In genomic region chr20:40481743-40482458, GRCh38 we compare ENCODE assay signal across 20 cellular contexts.
A peak's percentile ranks its signal among the peaks of the same experiment; 100 is the strongest.
DNase-seq lines count a peak whose midpoint lies in the region; ATAC-seq and TF ChIP-seq lines count a peak whose summit lies in the region.
"Had no signal": no experiment of that assay in that cellular context is flagged by ENCODE, and none has a peak within 500 bp of the region (broad histone marks: within the 10 kb centered on the region; RNA-seq: fewer than 3 reads in every experiment).

No MANE protein-coding gene starts in this region.

- 86% methylated on average over 7 of the region's 7 CpGs for WGBS in esophagus muscularis mucosa

- no peak for TF ChIP-seq EP300 in esophagus muscularis mucosa (IDR thresholded peaks at IDR 0.05)

- H3K9me2 ChIP-seq in GM23338 (ENCODE audit: insufficient read depth): peaks cover 15% of the 10 kb centered on the region; the same call in 1 of the 2 replicates

- H3K4me1 ChIP-seq in DND-41 (ENCODE audit: insufficient read depth, low read length): peaks cover 4% of the 10 kb centered on the region; the same call in 1 of the 2 replicates
- H3K4me1 ChIP-seq in esophagus muscularis mucosa: no peaks in the 10 kb centered on the region
- H3K4me1 ChIP-seq in GM23338 (ENCODE audit: insufficient read depth): no peaks in the 10 kb centered on the region
- H3K4me1 ChIP-seq: A549 had no signal

- intact Hi-C loops in esophagus muscularis mucosa (cut with DNase I): no loop called here
- intact Hi-C loops in activated CD4-positive, alpha-beta T cell treated with anti-CD3 and anti-CD28 coated beads, Interleukin-2, amount 10 ng/mL, durations not matched to agents 24 days and 14 days (cut with micrococcal nuclease): no loop called here

- H3K36me3 Mint-ChIP-seq in osteocyte (ENCODE audit: unreplicated experiment) (no peaks in the 10 kb centered on the region), GM23338 (ENCODE audit: low read depth) (no peaks in the 10 kb centered on the region)
- H3K36me3 Mint-ChIP-seq in activated CD4-positive, alpha-beta T cell treated with anti-CD3 and anti-CD28 coated beads, Interleukin-2, amount 10 ng/mL, durations not matched to agents 24 days and 14 days (ENCODE audit: low read depth): no peaks in the 10 kb centered on the region

- H4K20me1 ChIP-seq in DND-41 (ENCODE audit: insufficient read depth, low read length) (no peaks in the 10 kb centered on the region), GM23338 (replicated peaks; ENCODE audit: insufficient read depth) (no peaks in the 10 kb centered on the region)

- H2AFZ ChIP-seq in DND-41 (ENCODE audit: low read depth, low read length): no peak overlapping the region
- no peak overlapping the region for H2AFZ ChIP-seq in GM23338
- H2AFZ ChIP-seq: GM23248 had no signal

- H3K9ac ChIP-seq in DND-41 (ENCODE audit: low read depth, low read length): no peak overlapping the region
- H3K9ac ChIP-seq: GM23248 had no signal

- no peak overlapping the region for H3K4me2 ChIP-seq in DND-41 (ENCODE audit: insufficient read depth, low read length)
- no peak overlapping the region for H3K4me2 ChIP-seq in GM23338
- H3K4me2 ChIP-seq: A549 had no signal

- H3K4me1 Mint-ChIP-seq in osteocyte (ENCODE audit: unreplicated experiment): no peaks in the 10 kb centered on the region
- no peaks in the 10 kb centered on the region for H3K4me1 Mint-ChIP-seq in GM23338
- no peaks in the 10 kb centered on the region for H3K4me1 Mint-ChIP-seq in activated CD4-positive, alpha-beta T cell treated with anti-CD3 and anti-CD28 coated beads, Interleukin-2, amount 10 ng/mL, durations not matched to agents 24 days and 14 days
- H3K4me1 Mint-ChIP-seq: IgD-negative memory B cell had no signal

- ATAC-seq in DND-41 (ENCODE audit: insufficient read depth, low read depth): peak; percentile 65; the same call in 2 of the 3 replicates
- ATAC-seq in GM23338: no peak
- ATAC-seq: A549, HCT116 had no signal

- no peaks in the 10 kb centered on the region for H3K79me2 ChIP-seq in DND-41 (ENCODE audit: insufficient read depth, low read length)
- H3K79me2 ChIP-seq in GM23338 (replicated peaks; ENCODE audit: insufficient read depth): no peaks in the 10 kb centered on the region

- no peak overlapping the region for H3K27ac ChIP-seq in DND-41 (ENCODE audit: low read length)
- no peak overlapping the region for H3K27ac ChIP-seq in esophagus muscularis mucosa (replicated peaks in 1 of 4)
- no peak overlapping the region for H3K27ac ChIP-seq in GM23338 (ENCODE audit: low read depth)
- H3K27ac ChIP-seq: 22Rv1, A549, C4-2B, GM23248, HL-60 had no signal

- H3K9me3 ChIP-seq in DND-41 (ENCODE audit: insufficient read depth, low read length, severe bottlenecking) (no peaks in the 10 kb centered on the region), esophagus muscularis mucosa (peaks cover 0 to 4% (median 2%) of the 10 kb centered on the region in 4 donors)
- H3K9me3 ChIP-seq: A549 had no signal

- H3K27me3 ChIP-seq in DND-41 (ENCODE audit: insufficient read depth, low read length, poor library complexity) (no peaks in the 10 kb centered on the region), esophagus muscularis mucosa (no peaks in the 10 kb centered on the region), GM23338 (ENCODE audit: insufficient read depth) (no peaks in the 10 kb centered on the region)

- TF ChIP-seq CTCF in DND-41 (IDR thresholded peaks at IDR 0.05; ENCODE audit: borderline replicate concordance, extremely low read depth, low read length, poor library complexity, severe bottlenecking) (no peak), choroid plexus epithelial cell (conservative IDR thresholded peaks at IDR 0.05; ENCODE audit: low read depth, low read length) (no peak), esophagus muscularis mucosa (IDR thresholded peaks at IDR 0.05) (no peak), osteocyte (IDR thresholded peaks at IDR 0.05) (no peak), GM23338 (conservative IDR thresholded peaks at IDR 0.05; ENCODE audit: low read depth in 2 of 2) (no peak)

- no peaks in the 10 kb centered on the region for H3F3A ChIP-seq in GM23338 (replicated peaks; ENCODE audit: low read depth)

- H3K27ac Mint-ChIP-seq in osteocyte (ENCODE audit: unreplicated experiment) (no peak overlapping the region), GM23338 (no peak overlapping the region)
- H3K27ac Mint-ChIP-seq in activated CD4-positive, alpha-beta T cell treated with anti-CD3 and anti-CD28 coated beads, Interleukin-2, amount 10 ng/mL, durations not matched to agents 24 days and 14 days: no peak overlapping the region
- H3K27ac Mint-ChIP-seq: CD4-positive, alpha-beta T cell; HFFc6; IgD-negative memory B cell had no signal

- DNase-seq in DND-41 (peak; percentile 14), choroid plexus epithelial cell (ENCODE audit: low read depth) (peak; percentile 28), esophagus muscularis mucosa (ENCODE audit: extremely low spot score) (peak; percentile 72), osteocyte (ENCODE audit: extremely low spot score, unreplicated experiment) (peak; percentile 10), GM23338 (ENCODE audit: low spot score) (no peak)
- no peak for DNase-seq in stimulated activated CD4-positive, alpha-beta T cell treated with anti-CD3 and anti-CD28 coated beads, Interleukin-12 subunit alpha, Interleukin-12 subunit beta, amount 100 ng/mL, for 4 hours
- no peak for DNase-seq in activated CD4-positive, alpha-beta T cell treated with anti-CD3 and anti-CD28 coated beads, Interleukin-2, amount 10 ng/mL, durations not matched to agents 24 days and 14 days
- DNase-seq: AML-193; CD4-positive, alpha-beta T cell; DMS79 treated with DMSO at 0.1 percent for 48 hours; EL; H7; HFFc6 had no signal

- no peak for TF ChIP-seq POLR2A in esophagus muscularis mucosa (IDR thresholded peaks at IDR 0.05; ENCODE audit: low read depth)

- H3K9me3 Mint-ChIP-seq in osteocyte (ENCODE audit: unreplicated experiment): no peaks in the 10 kb centered on the region
- H3K9me3 Mint-ChIP-seq in GM23338: no peaks in the 10 kb centered on the region
- H3K9me3 Mint-ChIP-seq in activated CD4-positive, alpha-beta T cell treated with anti-CD3 and anti-CD28 coated beads, Interleukin-2, amount 10 ng/mL, durations not matched to agents 24 days and 14 days: no peaks in the 10 kb centered on the region
- H3K9me3 Mint-ChIP-seq: CD4-positive, alpha-beta T cell; IgD-negative memory B cell had no signal

- no peak overlapping the region for H3K4me3 Mint-ChIP-seq in osteocyte (ENCODE audit: unreplicated experiment)
- H3K4me3 Mint-ChIP-seq in GM23338: no peak overlapping the region
- H3K4me3 Mint-ChIP-seq in activated CD4-positive, alpha-beta T cell treated with anti-CD3 and anti-CD28 coated beads, Interleukin-2, amount 10 ng/mL, durations not matched to agents 24 days and 14 days: no peak overlapping the region
- H3K4me3 Mint-ChIP-seq: CD4-positive, alpha-beta T cell; HFFc6; IgD-negative memory B cell had no signal

- no peaks in the 10 kb centered on the region for H3K36me3 ChIP-seq in DND-41 (ENCODE audit: insufficient read depth, low read length)
- H3K36me3 ChIP-seq in esophagus muscularis mucosa: no peaks in the 10 kb centered on the region
- no peaks in the 10 kb centered on the region for H3K36me3 ChIP-seq in GM23338 (ENCODE audit: insufficient read depth)

- H3K27me3 Mint-ChIP-seq in osteocyte (ENCODE audit: unreplicated experiment) (peaks cover 20% of the 10 kb centered on the region), GM23338 (ENCODE audit: insufficient read depth, low read depth, poor library complexity) (no peaks in the 10 kb centered on the region)
- H3K27me3 Mint-ChIP-seq in activated CD4-positive, alpha-beta T cell treated with anti-CD3 and anti-CD28 coated beads, Interleukin-2, amount 10 ng/mL, durations not matched to agents 24 days and 14 days: peaks cover 3% of the 10 kb centered on the region

- no peak overlapping the region for H3K4me3 ChIP-seq in DND-41 (ENCODE audit: low read depth in 1 of 2, low read length in 2 of 2)
- no peak overlapping the region for H3K4me3 ChIP-seq in choroid plexus epithelial cell (ENCODE audit: low read depth, low read length)
- H3K4me3 ChIP-seq in esophagus muscularis mucosa: no peak overlapping the region
- no peak overlapping the region for H3K4me3 ChIP-seq in GM23338
- H3K4me3 ChIP-seq: A549, GM23248 had no signal

TF ChIP-seq in GM23338, 12 proteins besides CTCF, POLR2A, EP300 and RAD21:
- TF ChIP-seq ZNF331 (CRISPR knock-in tag; IDR thresholded peaks at IDR 0.05; ENCODE audit: low read depth) (no peak), EZH2phosphoT487 (IDR thresholded peaks at IDR 0.05; ENCODE audit: unreplicated experiment) (no peak)

Comparison
In these comparisons a context has a peak if more than half of its experiments do, and no peak if none do; other contexts are left out.
1. DNase-seq: peak in DND-41 (single experiment), choroid plexus epithelial cell (single experiment), esophagus muscularis mucosa (single experiment) and osteocyte (single experiment); none in GM23338 (single experiment), stimulated activated CD4-positive, alpha-beta T cell treated with anti-CD3 and anti-CD28 coated beads, Interleukin-12 subunit alpha, Interleukin-12 subunit beta, amount 100 ng/mL, for 4 hours (single experiment) and activated CD4-positive, alpha-beta T cell treated with anti-CD3 and anti-CD28 coated beads, Interleukin-2, amount 10 ng/mL, durations not matched to agents 24 days and 14 days (single experiment).